In genomic region chr7:88775838-88776237, GRCh38 we compare ENCODE assay signal across 1 cellular context.
A peak's percentile ranks its signal among the peaks of the same experiment; 100 is the strongest.
TF ChIP-seq lines count a peak whose summit lies in the region.

No MANE protein-coding gene starts in this region.

TF ChIP-seq in HepG2, 621 proteins besides CTCF, POLR2A, EP300 and RAD21 (continued from another document):
- TF ChIP-seq ZSCAN5A (CRISPR knock-in tag; IDR thresholded peaks at IDR 0.05; ENCODE audit: borderline replicate concordance) (no peak), CEBPB (IDR thresholded peaks at IDR 0.05; ENCODE audit: borderline replicate concordance, low read depth, low read length) (peak; percentile 47; the same call in 1 of the 2 replicates), ZFP62 (CRISPR knock-in tag; IDR thresholded peaks at IDR 0.05) (no peak), DRAP1 (CRISPR knock-in tag; IDR thresholded peaks at IDR 0.05) (no peak), HDAC2 (CRISPR knock-in tag; IDR thresholded peaks at IDR 0.05) (no peak)
